Comparison of ENCODE assay signal across 23 cellular contexts in genomic region chr7:137674064-137674463, GRCh38.
"Had no signal": no experiment of that assay in that cellular context is flagged by ENCODE, and none has a peak within 500 bp of the region (broad histone marks: within the 10 kb centered on the region; RNA-seq: fewer than 3 reads in every experiment).

No MANE protein-coding gene starts in this region.

- H3K4me3 ChIP-seq: left lung, lower lobe of right lung, pancreas, psoas muscle, right atrium auricular region, skin epidermis, suprapubic skin, thoracic aorta, tibial artery, upper lobe of right lung had no signal

- H3K27me3 ChIP-seq: right atrium auricular region, suprapubic skin, tibial artery, upper lobe of right lung had no signal

- H3K36me3 ChIP-seq: left lung, lower lobe of right lung, pancreas, right atrium auricular region, suprapubic skin, thoracic aorta, tibial artery, upper lobe of right lung had no signal

- H3K4me1 ChIP-seq: left lung, lower lobe of right lung, pancreas, psoas muscle, right atrium auricular region, suprapubic skin, tibial artery, upper lobe of right lung had no signal

- H3K9me3 ChIP-seq: left lung, lower lobe of right lung, pancreas, psoas muscle, right atrium auricular region, suprapubic skin, thoracic aorta, tibial artery, upper lobe of right lung had no signal

- ATAC-seq: left colon; left lung; lower lobe of right lung; naive thymus-derived CD8-positive, alpha-beta T cell; pancreas; psoas muscle; sciatic nerve; stimulated activated effector memory CD8-positive, alpha-beta T cell treated with anti-CD3 and anti-CD28 coated beads, Interleukin-12 subunit alpha, Interleukin-12 subunit beta, amount 100 ng/mL, for 72 hours had no signal

- H3K27ac ChIP-seq: left lung, lower lobe of right lung, pancreas, psoas muscle, right atrium auricular region, skin epidermis, suprapubic skin, thoracic aorta, tibial artery, upper lobe of right lung had no signal

- DNase-seq: immature natural killer cell; kidney; left colon; left lung; lower lobe of right lung; mammary epithelial cell; mesenchymal stem cell; naive thymus-derived CD8-positive, alpha-beta T cell; pancreas; psoas muscle; stimulated activated CD4-positive, alpha-beta T cell treated with anti-CD3 and anti-CD28 coated beads, Interleukin-4, amount 100 ng/mL, for 24 hours; stimulated activated naive CD4-positive, alpha-beta T cell; tibial artery; trophoblast cell; upper lobe of right lung had no signal

- FAIRE-seq: islet of Langerhans, kidney, pancreas, urothelium cell line had no signal
